In the genomic region with DNA sequence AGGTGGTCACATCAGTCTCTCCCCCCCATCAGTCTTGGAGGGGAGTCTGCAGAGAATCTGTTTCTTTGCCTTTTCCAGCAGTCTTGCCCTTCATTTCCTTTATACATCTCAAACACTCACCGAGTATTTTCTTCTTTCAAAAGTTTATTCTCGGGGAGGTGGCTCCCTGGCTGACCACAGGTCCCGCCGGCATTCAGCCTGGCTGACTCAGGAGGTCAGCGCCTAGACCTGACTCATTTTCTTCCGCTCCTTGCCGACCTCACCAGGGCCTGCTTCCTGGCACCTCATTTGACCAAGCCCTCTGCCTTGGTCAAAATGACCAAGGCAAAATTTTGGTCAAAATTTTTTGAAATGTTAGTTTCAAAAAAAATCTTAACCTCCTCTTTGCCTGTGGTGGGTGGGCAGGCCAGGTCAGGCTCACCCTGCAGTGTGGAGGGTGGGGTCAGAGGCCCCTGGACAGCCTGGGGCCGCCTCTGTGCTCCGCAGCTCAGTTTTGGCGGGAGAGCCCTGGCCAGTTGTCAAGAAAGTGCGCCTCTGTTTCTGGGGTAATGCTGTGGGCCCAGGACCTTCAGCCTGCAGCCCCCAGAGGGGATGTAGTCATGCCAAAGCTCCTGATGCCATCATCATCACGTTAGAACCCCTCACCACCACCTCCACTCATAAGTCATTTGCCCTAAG, we compare ENCODE assay signal across 17 cellular contexts.
DNase-seq lines count a peak whose midpoint lies in the region; ATAC-seq, FAIRE-seq and TF ChIP-seq lines count a peak whose summit lies in the region.
"Had no signal": no experiment of that assay in that cellular context is flagged by ENCODE, and none has a peak within 500 bp of the region (broad histone marks: within the 10 kb centered on the region; RNA-seq: fewer than 3 reads in every experiment).

No MANE protein-coding gene starts in this region.

- no peak overlapping the region for H3K18ac ChIP-seq in H1 (ENCODE audit: extremely low read depth, low read length)

- no peaks in the 10 kb centered on the region for H3K27me3 ChIP-seq in H1 (replicated peaks in 1 of 4; ENCODE audit: control insufficient read depth in 3 of 4, extremely low read depth in 1 of 4, insufficient read depth in 3 of 4, low read length in 3 of 4)
- H3K27me3 ChIP-seq in right cardiac atrium (ENCODE audit: control insufficient read depth, insufficient read depth) = no peaks in the 10 kb centered on the region

- no peak for TF ChIP-seq RAD21 in H1 (IDR thresholded peaks at IDR 0.05 in 1 of 2, conservative IDR thresholded peaks at IDR 0.05 in 1 of 2; ENCODE audit: low read depth in 2 of 2, low read length in 2 of 2)

- peak overlapping the region; percentile 55; the same call in 1 of the 2 replicates for H2BK12ac ChIP-seq in H1 (ENCODE audit: low read depth, low read length)

- 0 out of 2 replicates have a peak overlapping the region, but pooled peaks have one; percentile 57 for H4K8ac ChIP-seq in H1 (ENCODE audit: extremely low read depth, insufficient read depth, low read length)

- H2BK20ac ChIP-seq in H1 (ENCODE audit: low read length) = 0 out of 2 replicates have a peak overlapping the region, but pooled peaks have one; percentile 50

- peak overlapping the region; percentile 32 for H3K4ac ChIP-seq in H1 (replicated peaks; ENCODE audit: insufficient read length, low read depth, low read length)

- H3K79me2 ChIP-seq in H1 (ENCODE audit: control insufficient read depth in 1 of 2, insufficient read depth in 2 of 2, low read length in 2 of 2) = peaks cover 3 to 95% of the 10 kb centered on the region in 2 experiments

- peak overlapping the region in 1 of 4 experiments; percentile 42; a peak in 1 of 7 replicates for H3K9ac ChIP-seq in H1 (replicated peaks in 1 of 4; ENCODE audit: extremely low read depth in 1 of 4, low read depth in 3 of 4, low read length in 3 of 4)

- peak overlapping the region; percentile 16 for H4K5ac ChIP-seq in H1 (ENCODE audit: insufficient read length, low read depth, low read length)

- intact Hi-C loops in sciatic nerve (cut with DNase I) (no loop called here), right cardiac atrium (cut with DNase I) (no loop called here)

- TF ChIP-seq EP300 in H1 (IDR thresholded peaks at IDR 0.05; ENCODE audit: borderline replicate concordance in 1 of 2, low read depth in 2 of 2, low read length in 2 of 2) = no peak

- DNase-seq in GM03348 (ENCODE audit: low spot score) (peak; percentile 17), RWPE1 (ENCODE audit: low spot score) (peak; percentile 50), H1 (ENCODE audit: low read depth in 1 of 2, low spot score in 2 of 2) (no peak), sciatic nerve (ENCODE audit: low spot score) (no peak), right cardiac atrium (no peak), MV-4-11 (lab: John Stamatoyannopoulos, UW) (no peak), NCI-H2171 (lab: John Stamatoyannopoulos, UW) (no peak)
- DNase-seq: activated T-cell treated with anti-CD3 and anti-CD28 coated beads, Interleukin-2, amount 50 U/mL, for 1 hour; amniotic stem cell; CD4-positive, CD25-positive, alpha-beta regulatory T cell; effector memory CD4-positive, alpha-beta T cell; midbrain; NCI-H1436; NCI-H748 treated with DMSO at 0.1 percent for 48 hours; stimulated activated CD4-positive, alpha-beta T cell treated with anti-CD3 and anti-CD28 coated beads, Interleukin-4, amount 100 ng/mL, for 4 hours had no signal

- H3K23me2 ChIP-seq in H1 (ENCODE audit: low read depth, low read length) = no peaks in the 10 kb centered on the region

- H3K4me3 ChIP-seq in H1 (ENCODE audit: extremely low read depth in 1 of 4, insufficient read depth in 2 of 4, low read depth in 3 of 4, low read length in 4 of 4) (no peak overlapping the region), right cardiac atrium (ENCODE audit: low read length) (no peak overlapping the region)
- H3K4me3 ChIP-seq: prostate gland had no signal

- H3K9me3 ChIP-seq in H1 (ENCODE audit: insufficient read depth in 2 of 2, low read depth in 1 of 2, low read length in 1 of 2) (no peaks in the 10 kb centered on the region), right cardiac atrium (ENCODE audit: control insufficient read depth, low read length) (no peaks in the 10 kb centered on the region)
- H3K9me3 ChIP-seq: prostate gland had no signal

- POLR2A ChIA-PET in RWPE1 (lab: Yijun Ruan, JAX; ENCODE audit: low non-redundant PET) = no interaction called here
- POLR2A ChIA-PET in H1 (lab: Charles Lee; ENCODE audit: partially characterized antibody) = interaction anchor here (1.0 to 1.3 kb wide), 2 partner anchors 19 to 28 kb away, joined by 3 read pairs; no protein-coding TSS in a partner anchor

- H3K23ac ChIP-seq in H1 (ENCODE audit: insufficient read length) = no peak overlapping the region

- WGBS in H1 (ENCODE audit: extremely low coverage in 1 of 2, insufficient coverage in 1 of 2, insufficient read length in 1 of 2, insufficient replicate concordance in 2 of 2, low coverage in 1 of 2, low lambda C conversion rate in 2 of 2, missing lambda C conversion rate in 1 of 2), 2 experiments = 81% methylated on average over 12 of the region's 12 CpGs; no CpG with 5 or more reads in 1 of the 2 experiments
- 90% methylated on average over 12 of the region's 12 CpGs for WGBS in right cardiac atrium

- H3K4me2 ChIP-seq in H1 (ENCODE audit: insufficient read depth in 1 of 2, low read depth in 2 of 2, low read length in 2 of 2) = peak overlapping the region in 1 of 2 experiments; percentile 3; a peak in 1 of 4 replicates

- ATAC-seq in sciatic nerve = peak; percentile 62
- ATAC-seq in right cardiac atrium = no peak
- no peak for ATAC-seq in HG03457 (IDR thresholded peaks at IDR 0.05; ENCODE audit: unreplicated experiment)

- H3K36me3 ChIP-seq in H1 (ENCODE audit: control insufficient read depth in 2 of 4, insufficient read depth in 4 of 4, low read length in 3 of 4) = no peaks in the 10 kb centered on the region
- H3K36me3 ChIP-seq: prostate gland had no signal

- no peak overlapping the region for H4K91ac ChIP-seq in H1 (replicated peaks; ENCODE audit: insufficient read length, low read length)

- H3K4me1 ChIP-seq in H1 (replicated peaks in 1 of 4; ENCODE audit: control insufficient read depth in 3 of 4, insufficient read depth in 4 of 4, low read length in 3 of 4) (peaks cover 12 to 27% (median 20%) of the 10 kb centered on the region in 4 experiments; a peak in 6 of 7 replicates), right cardiac atrium (ENCODE audit: control insufficient read depth, insufficient read depth, low read length) (no peaks in the 10 kb centered on the region)
- H3K4me1 ChIP-seq: prostate gland had no signal

- no peak overlapping the region for H3K56ac ChIP-seq in H1 (replicated peaks; ENCODE audit: insufficient read length, low read depth, low read length)

- peak overlapping the region; percentile 72 for H3K27ac ChIP-seq in RWPE1
- H3K27ac ChIP-seq in H1 (ENCODE audit: low read depth, low read length) = no peak overlapping the region
- H3K27ac ChIP-seq in right cardiac atrium (ENCODE audit: low read length) = no peak overlapping the region
- H3K27ac ChIP-seq: prostate gland had no signal

- H2AK5ac ChIP-seq in H1 (ENCODE audit: low read depth, low read length) = no peak overlapping the region

- no peak overlapping the region for H3K14ac ChIP-seq in H1 (ENCODE audit: insufficient read length)

- H2BK15ac ChIP-seq in H1 (ENCODE audit: low read length) = no peak overlapping the region

- H4K20me1 ChIP-seq in H1 (replicated peaks in 1 of 2; ENCODE audit: control insufficient read depth in 1 of 2, insufficient read depth in 2 of 2, low read length in 2 of 2) = peaks cover 0 to 8% of the 10 kb centered on the region in 2 experiments

- TF ChIP-seq POLR2A in H1 (IDR thresholded peaks at IDR 0.05; ENCODE audit: control extremely low read depth in 1 of 2, low read depth in 2 of 2, low read length in 2 of 2) = no peak

- peaks cover 9% of the 10 kb centered on the region for H3K79me1 ChIP-seq in H1 (ENCODE audit: low read depth, low read length)

- no peak overlapping the region for H2AFZ ChIP-seq in H1 (ENCODE audit: low read length)

- CTCF ChIA-PET in RWPE1 (lab: Yijun Ruan, JAX) = no interaction called here
- CTCF ChIA-PET in H1 (lab: Charles Lee; ENCODE audit: partially characterized antibody) = no interaction called here

- no peak overlapping the region for H2BK120ac ChIP-seq in H1 (replicated peaks; ENCODE audit: low read depth, low read length)

- TF ChIP-seq CTCF in RWPE1 (conservative IDR thresholded peaks at IDR 0.05; ENCODE audit: low read depth) (no peak), H1 (IDR thresholded peaks at IDR 0.05; ENCODE audit: control extremely low read depth in 1 of 3, insufficient read depth in 1 of 3, low read depth in 1 of 3, low read length in 3 of 3) (no peak)

- H2BK5ac ChIP-seq in H1 (ENCODE audit: low read depth, low read length) = no peak overlapping the region; the same call in 1 of the 2 replicates

- no peak for FAIRE-seq in H1 (lab: Jason Lieb, UNC)

TF ChIP-seq in H1, 55 proteins besides CTCF, POLR2A, EP300 and RAD21:
- TF ChIP-seq KDM4A (IDR thresholded peaks at IDR 0.05; ENCODE audit: low read depth, low read length, severe bottlenecking) (no peak), ATF3 (IDR thresholded peaks at IDR 0.05; ENCODE audit: insufficient read depth, low read depth, low read length) (no peak)
- TF ChIP-seq, protein P1, sequence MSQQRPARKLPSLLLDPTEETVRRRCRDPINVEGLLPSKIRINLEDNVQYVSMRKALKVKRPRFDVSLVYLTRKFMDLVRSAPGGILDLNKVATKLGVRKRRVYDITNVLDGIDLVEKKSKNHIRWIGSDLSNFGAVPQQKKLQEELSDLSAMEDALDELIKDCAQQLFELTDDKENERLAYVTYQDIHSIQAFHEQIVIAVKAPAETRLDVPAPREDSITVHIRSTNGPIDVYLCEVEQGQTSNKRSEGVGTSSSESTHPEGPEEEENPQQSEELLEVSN (IDR thresholded peaks at IDR 0.05) = peak; percentile 67; the same call in 1 of the 2 replicates
TF ChIP-seq in H1: peak in this region for 1.

Comparison
In these comparisons a context has a peak if more than half of its experiments do, and no peak if none do; other contexts are left out.
1. DNase-seq: peak in GM03348 (single experiment) and RWPE1 (single experiment); none in H1 (0 of 2), sciatic nerve (single experiment), right cardiac atrium (0 of 3), MV-4-11 (single experiment) and NCI-H2171 (single experiment).